10 cellular contexts compared by ENCODE assay signal in the genomic region with DNA sequence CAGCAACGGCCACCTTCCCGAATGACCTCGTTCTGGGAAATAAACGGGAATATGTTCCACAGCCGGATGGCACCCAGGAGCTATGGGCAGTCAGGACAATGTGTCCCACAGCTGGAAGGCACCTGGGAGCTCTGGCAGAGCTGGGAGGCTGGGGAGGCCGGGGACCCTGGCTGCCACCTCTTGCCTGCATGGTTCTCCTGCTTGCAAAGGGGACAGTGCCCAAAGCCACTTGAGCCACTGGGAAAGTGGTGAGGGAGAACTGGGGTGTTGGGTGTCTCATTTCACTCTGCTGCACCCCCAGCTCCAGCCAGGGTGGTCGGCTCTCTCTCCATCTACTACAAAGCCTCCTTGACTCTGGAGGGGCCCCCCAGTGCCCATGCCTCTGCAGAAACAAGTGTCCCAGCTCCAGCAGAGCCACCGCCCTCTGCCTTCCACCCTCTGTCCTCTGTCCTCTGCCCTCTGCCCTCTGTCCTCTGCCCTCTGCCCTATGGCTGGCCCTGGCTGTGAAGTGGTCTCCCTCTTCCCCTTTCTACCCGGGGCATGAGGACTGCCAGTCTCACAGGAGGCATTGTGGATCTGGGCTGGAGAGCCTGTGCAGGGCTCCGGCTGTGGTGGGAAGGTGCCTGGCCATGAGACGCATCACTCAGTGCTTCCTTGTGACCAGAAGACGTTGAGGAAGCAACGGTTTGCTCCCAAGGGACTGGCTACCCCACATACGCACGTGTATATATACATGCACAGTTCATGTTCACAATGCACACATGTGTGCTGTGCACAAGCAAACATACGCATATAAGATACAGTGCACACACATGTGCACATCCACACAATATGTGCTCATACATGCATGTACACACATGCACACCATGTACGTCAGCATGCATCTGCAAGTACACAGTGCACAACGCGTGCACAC. TPM values are rescaled to one million over a fixed set of nuclear protein-coding genes. Genes with fewer than 3 reads are reported as not detected.
DNase-seq lines count a peak whose midpoint lies in the region; ATAC-seq, FAIRE-seq and TF ChIP-seq lines count a peak whose summit lies in the region.
"Had no signal": no experiment of that assay in that cellular context is flagged by ENCODE, and none has a peak within 500 bp of the region (broad histone marks: within the 10 kb centered on the region; RNA-seq: fewer than 3 reads in every experiment).

No MANE protein-coding gene starts in this region.

- no peaks in the 10 kb centered on the region for H3K9me3 ChIP-seq in esophagus (ENCODE audit: control insufficient read depth in 2 of 2, insufficient read depth in 1 of 2, low read depth in 1 of 2, low read length in 1 of 2)

- peaks cover 2% of the 10 kb centered on the region for H3K27me3 Mint-ChIP-seq in activated T-cell treated with anti-CD3 and anti-CD28 coated beads, Interleukin-2, amount 50 U/mL, for 4 hours (ENCODE audit: low read depth)
- H3K27me3 Mint-ChIP-seq in neural crest cell (ENCODE audit: low read depth): peaks cover 27% of the 10 kb centered on the region

- H3K4me1 Mint-ChIP-seq in activated T-cell treated with anti-CD3 and anti-CD28 coated beads, Interleukin-2, amount 50 U/mL, for 4 hours (ENCODE audit: low read depth): no peaks in the 10 kb centered on the region
- H3K4me1 Mint-ChIP-seq in neural crest cell: peaks cover 41% of the 10 kb centered on the region

- no peak for TF ChIP-seq CTCF in neural crest cell (conservative IDR thresholded peaks at IDR 0.05)

- H3K27ac ChIP-seq in esophagus (ENCODE audit: low read depth in 2 of 2, low read length in 1 of 2): peak overlapping the region; percentile 57 to 87

- no peaks in the 10 kb centered on the region for H3K36me3 ChIP-seq in esophagus (ENCODE audit: control insufficient read depth in 2 of 2, insufficient read depth in 2 of 2, low read length in 1 of 2)

- WGBS in esophagus, 2 donors: 68 to 72% methylated on average over 19 of the region's 19 CpGs

- FAIRE-seq in urothelium cell line (lab: Jason Lieb, UNC): peak; percentile 79
- FAIRE-seq: bronchial epithelial cell had no signal

- peak; percentile 2 for DNase-seq in activated T-cell treated with anti-CD3 and anti-CD28 coated beads, Interleukin-2, amount 50 U/mL, for 4 hours
- no peak for DNase-seq in activated T-cell treated with anti-CD3 and anti-CD28 coated beads, Interleukin-2, amount 50 U/mL, for 48 hours
- DNase-seq in neural crest cell (ENCODE audit: low read depth, low spot score) (no peak), urothelium cell line (ENCODE audit: low spot score) (no peak), DMS153 (lab: John Stamatoyannopoulos, UW) (no peak)
- DNase-seq: NCI-H2227 treated with DMSO at 0.1 percent for 48 hours had no signal

- peaks cover 27 to 37% of the 10 kb centered on the region in 2 donors for H3K4me1 ChIP-seq in esophagus (ENCODE audit: control insufficient read depth in 2 of 2, insufficient read depth in 2 of 2, low read length in 1 of 2)

- no peak overlapping the region for H3K4me3 Mint-ChIP-seq in activated T-cell treated with anti-CD3 and anti-CD28 coated beads, Interleukin-2, amount 50 U/mL, for 4 hours
- H3K4me3 Mint-ChIP-seq in neural crest cell: peak overlapping the region; percentile 41

- no peak overlapping the region for H3K4me3 ChIP-seq in esophagus (ENCODE audit: low read depth in 1 of 2, low read length in 2 of 2)

- ATAC-seq in activated T-cell treated with anti-CD3 and anti-CD28 coated beads, Interleukin-2, amount 50 U/mL, for 4 hours: no peak
- ATAC-seq in HG03108 (IDR thresholded peaks at IDR 0.05; ENCODE audit: unreplicated experiment) (no peak), HG03565 (IDR thresholded peaks at IDR 0.05; ENCODE audit: unreplicated experiment) (no peak)

- no peaks in the 10 kb centered on the region for H3K27me3 ChIP-seq in esophagus (ENCODE audit: control insufficient read depth in 1 of 2, insufficient read depth in 2 of 2, low read length in 2 of 2)

- no peaks in the 10 kb centered on the region for H3K36me3 Mint-ChIP-seq in activated T-cell treated with anti-CD3 and anti-CD28 coated beads, Interleukin-2, amount 50 U/mL, for 4 hours (ENCODE audit: insufficient read depth)
- no peaks in the 10 kb centered on the region for H3K36me3 Mint-ChIP-seq in neural crest cell (ENCODE audit: low read depth)

- H3K27ac Mint-ChIP-seq in neural crest cell (ENCODE audit: unreplicated experiment): no peak overlapping the region

- peaks cover 3% of the 10 kb centered on the region for H3K9me3 Mint-ChIP-seq in activated T-cell treated with anti-CD3 and anti-CD28 coated beads, Interleukin-2, amount 50 U/mL, for 4 hours
- no peaks in the 10 kb centered on the region for H3K9me3 Mint-ChIP-seq in neural crest cell

RNA-seq across cellular contexts. Expression of a gene that starts 21.5 kb away (rescaled TPM):
- total RNA-seq in activated T-cell treated with anti-CD3 and anti-CD28 coated beads, Interleukin-2, amount 50 U/mL, for 4 hours: 1 to 10 TPM; 5.8 to 8.8 (median 6.9) TPM
- polyA plus RNA-seq in esophagus: 10 to 100 TPM in 1 of 2 donors, 1 to 10 TPM in 1; 9.2 to 12.7 TPM
- 34.8 and 35.4 TPM in 2 replicates for total RNA-seq in neural crest cell
